ENCODE assay signal across 1 cellular context in genomic region chr7:35528381-35528977, GRCh38.
TF ChIP-seq lines count a peak whose summit lies in the region.

No MANE protein-coding gene starts in this region.

TF ChIP-seq in H1, 55 proteins besides CTCF, POLR2A, EP300 and RAD21:
- TF ChIP-seq TEAD4 (IDR thresholded peaks at IDR 0.05; ENCODE audit: low read depth, low read length) (no peak), RNF2 (IDR thresholded peaks at IDR 0.05; ENCODE audit: borderline replicate concordance, low read depth, low read length, missing control alignments, poor library complexity, severe bottlenecking) (no peak)
